In the genomic region with DNA sequence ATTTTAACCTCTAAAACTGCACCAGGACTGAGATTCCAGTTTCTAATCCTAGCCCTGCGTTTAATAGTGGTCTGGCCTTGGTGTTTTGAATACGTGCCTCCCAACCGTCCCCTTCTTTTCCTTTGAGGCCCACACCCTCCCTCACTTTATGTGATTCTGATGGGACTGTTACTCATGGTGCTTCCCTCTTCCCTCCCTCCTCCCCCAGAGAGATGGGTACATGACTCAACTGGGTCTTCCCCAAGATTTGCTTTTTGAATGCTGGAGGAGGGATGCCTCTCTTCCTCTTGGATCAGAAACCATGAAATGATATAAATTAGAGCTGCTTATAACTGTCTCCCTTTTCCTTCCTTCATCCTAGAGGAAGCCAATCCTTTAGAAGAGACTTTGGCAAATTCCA, we compare ENCODE assay signal across 1 cellular context.
TF ChIP-seq lines count a peak whose summit lies in the region.

No MANE protein-coding gene starts in this region.

TF ChIP-seq in IMR-90, 13 proteins besides CTCF, POLR2A, EP300 and RAD21:
- TF ChIP-seq FOS (IDR thresholded peaks at IDR 0.05; ENCODE audit: low read depth, low read length): 0 out of 2 replicates have a peak, but pooled peaks have one; percentile 19
- TF ChIP-seq, protein P1, sequence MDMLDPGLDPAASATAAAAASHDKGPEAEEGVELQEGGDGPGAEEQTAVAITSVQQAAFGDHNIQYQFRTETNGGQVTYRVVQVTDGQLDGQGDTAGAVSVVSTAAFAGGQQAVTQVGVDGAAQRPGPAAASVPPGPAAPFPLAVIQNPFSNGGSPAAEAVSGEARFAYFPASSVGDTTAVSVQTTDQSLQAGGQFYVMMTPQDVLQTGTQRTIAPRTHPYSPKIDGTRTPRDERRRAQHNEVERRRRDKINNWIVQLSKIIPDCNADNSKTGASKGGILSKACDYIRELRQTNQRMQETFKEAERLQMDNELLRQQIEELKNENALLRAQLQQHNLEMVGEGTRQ (IDR thresholded peaks at IDR 0.05; ENCODE audit: low read depth, low read length): no peak
